In genomic region chr1:153272186-153272585, GRCh38 we compare ENCODE assay signal across 28 cellular contexts. TPM values are rescaled to one million over a fixed set of nuclear protein-coding genes. Genes with fewer than 3 reads are reported as not detected.
"Had no signal": no experiment of that assay in that cellular context is flagged by ENCODE, and none has a peak within 500 bp of the region (broad histone marks: within the 10 kb centered on the region; RNA-seq: fewer than 3 reads in every experiment).

No MANE protein-coding gene starts in this region.

- FAIRE-seq: HepG2, K562 had no signal

- H3K4me3 ChIP-seq: K562 had no signal

- H3K36me3 Mint-ChIP-seq: IgD-negative memory B cell had no signal

- H3K9me3 ChIP-seq: SK-N-SH had no signal

- H3K4me2 ChIP-seq: KMS-11, SK-N-SH had no signal

- ATAC-seq: HepG2, K562, Panc1, PC-3 had no signal

- H3K4me3 Mint-ChIP-seq: IgD-negative memory B cell had no signal

- H3K27ac Mint-ChIP-seq: IgD-negative memory B cell had no signal

- H3K4me1 Mint-ChIP-seq: IgD-negative memory B cell had no signal

- DNase-seq: Kasumi-1; MM.1S; NCI-H1092 treated with DMSO at 0.1 percent for 48 hours; NCI-H1436; NCI-H187; NCI-H2029; NCI-H2081 treated with DMSO at 0.1 percent for 48 hours; NCI-H2171; NCI-H226; NCI-H446; NCI-H510A; NCI-H69; NCI-H774; NK-92 treated with Interleukin-12 subunit alpha and Interleukin-12 subunit beta, amount 100 ng/mL, for 24 hours; PC-3; SHP77; SK-N-SH; SW 1271 had no signal

- H3K9ac ChIP-seq: KMS-11, SK-N-SH had no signal

- H3K27ac ChIP-seq: KMS-11, RWPE1 had no signal

- H3K9me3 Mint-ChIP-seq: IgD-negative memory B cell had no signal

RNA-seq across cellular contexts. Expression of gene LORICRIN, which starts 12.7 kb away (rescaled TPM):
- total RNA-seq: HepG2, HT1080, K562, M059J, OCI-LY7, PC-3, SK-MEL-5 had no signal
- polyA plus RNA-seq: HepG2, IgD-negative memory B cell, K562, SK-N-SH had no signal

RNA-seq across cellular contexts. Expression of gene PGLYRP3, which starts 40.6 kb away (rescaled TPM):
- total RNA-seq: HepG2, HT1080, K562, M059J, OCI-LY7, PC-3, SK-MEL-5 had no signal
- polyA plus RNA-seq: HepG2, IgD-negative memory B cell, K562, SK-N-SH had no signal

RNA-seq across cellular contexts. Expression of gene PRR9, which starts 54.8 kb away (rescaled TPM):
- total RNA-seq: HepG2, M059J, OCI-LY7, PC-3, SK-MEL-5 had no signal
- polyA plus RNA-seq: HepG2, IgD-negative memory B cell, SK-N-SH had no signal
